1 cellular context compared by ENCODE assay signal in the genomic region with DNA sequence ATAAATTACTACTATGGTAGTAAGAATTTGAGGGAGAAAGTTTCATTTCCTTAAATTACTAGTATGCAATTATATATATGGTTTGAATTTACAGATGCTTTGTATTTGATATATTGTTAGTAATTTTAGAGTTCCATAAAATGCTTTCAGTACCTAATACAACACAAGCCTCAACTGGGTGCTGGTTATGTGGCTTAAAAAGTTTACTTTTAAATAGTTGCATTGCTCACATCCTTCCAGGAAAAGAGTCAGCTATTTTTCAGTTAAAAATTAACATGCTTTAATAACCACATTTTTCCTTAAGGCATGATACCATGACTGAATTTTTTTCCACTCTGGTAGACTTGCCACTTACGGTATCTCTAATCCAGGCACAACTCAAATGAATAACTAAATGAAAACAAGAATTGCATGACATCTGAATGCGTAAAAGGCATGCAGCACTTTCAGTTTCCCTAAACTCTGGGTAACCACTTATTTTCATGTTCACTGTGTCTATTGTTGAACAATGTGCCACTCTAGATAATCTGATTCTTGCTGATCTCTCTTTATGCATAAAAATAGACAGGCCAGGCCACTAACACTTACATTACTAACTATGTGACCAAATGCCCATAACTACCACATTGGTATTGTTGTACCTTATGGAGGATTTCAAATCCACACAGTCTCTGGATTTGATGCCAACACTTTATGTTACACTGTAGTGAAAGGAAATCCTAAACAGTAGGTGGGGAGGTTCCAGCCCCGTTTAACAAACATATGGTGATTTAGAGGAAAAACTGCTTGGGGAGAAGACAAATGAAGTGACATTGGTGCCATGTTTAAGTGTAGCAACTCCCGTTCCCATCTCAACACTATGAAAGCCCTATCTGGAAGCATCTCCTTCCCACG.
TF ChIP-seq lines count a peak whose summit lies in the region.

No MANE protein-coding gene starts in this region.

TF ChIP-seq in A549, 52 proteins besides CTCF, POLR2A, EP300 and RAD21 (continued from another document):
- TF ChIP-seq, protein P1, sequence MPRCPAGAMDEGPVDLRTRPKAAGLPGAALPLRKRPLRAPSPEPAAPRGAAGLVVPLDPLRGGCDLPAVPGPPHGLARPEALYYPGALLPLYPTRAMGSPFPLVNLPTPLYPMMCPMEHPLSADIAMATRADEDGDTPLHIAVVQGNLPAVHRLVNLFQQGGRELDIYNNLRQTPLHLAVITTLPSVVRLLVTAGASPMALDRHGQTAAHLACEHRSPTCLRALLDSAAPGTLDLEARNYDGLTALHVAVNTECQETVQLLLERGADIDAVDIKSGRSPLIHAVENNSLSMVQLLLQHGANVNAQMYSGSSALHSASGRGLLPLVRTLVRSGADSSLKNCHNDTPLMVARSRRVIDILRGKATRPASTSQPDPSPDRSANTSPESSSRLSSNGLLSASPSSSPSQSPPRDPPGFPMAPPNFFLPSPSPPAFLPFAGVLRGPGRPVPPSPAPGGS (IDR thresholded peaks at IDR 0.05), result no peak
- TF ChIP-seq, protein P2, sequence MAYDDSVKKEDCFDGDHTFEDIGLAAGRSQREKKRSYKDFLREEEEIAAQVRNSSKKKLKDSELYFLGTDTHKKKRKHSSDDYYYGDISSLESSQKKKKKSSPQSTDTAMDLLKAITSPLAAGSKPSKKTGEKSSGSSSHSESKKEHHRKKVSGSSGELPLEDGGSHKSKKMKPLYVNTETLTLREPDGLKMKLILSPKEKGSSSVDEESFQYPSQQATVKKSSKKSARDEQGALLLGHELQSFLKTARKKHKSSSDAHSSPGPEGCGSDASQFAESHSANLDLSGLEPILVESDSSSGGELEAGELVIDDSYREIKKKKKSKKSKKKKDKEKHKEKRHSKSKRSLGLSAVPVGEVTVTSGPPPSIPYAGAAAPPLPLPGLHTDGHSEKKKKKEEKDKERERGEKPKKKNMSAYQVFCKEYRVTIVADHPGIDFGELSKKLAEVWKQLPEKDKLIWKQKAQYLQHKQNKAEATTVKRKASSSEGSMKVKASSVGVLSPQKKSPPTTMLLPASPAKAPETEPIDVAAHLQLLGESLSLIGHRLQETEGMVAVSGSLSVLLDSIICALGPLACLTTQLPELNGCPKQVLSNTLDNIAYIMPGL (CRISPR knock-in tag; IDR thresholded peaks at IDR 0.05; ENCODE audit: borderline replicate concordance), result no peak
- no peak for TF ChIP-seq MYC (IDR thresholded peaks at IDR 0.05; ENCODE audit: borderline replicate concordance, low read length)
- TF ChIP-seq, protein P3, sequence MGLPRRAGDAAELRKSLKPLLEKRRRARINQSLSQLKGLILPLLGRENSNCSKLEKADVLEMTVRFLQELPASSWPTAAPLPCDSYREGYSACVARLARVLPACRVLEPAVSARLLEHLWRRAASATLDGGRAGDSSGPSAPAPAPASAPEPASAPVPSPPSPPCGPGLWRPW (IDR thresholded peaks at IDR 0.05), result no peak
